Comparison of ENCODE assay signal across 8 cellular contexts in the genomic region with DNA sequence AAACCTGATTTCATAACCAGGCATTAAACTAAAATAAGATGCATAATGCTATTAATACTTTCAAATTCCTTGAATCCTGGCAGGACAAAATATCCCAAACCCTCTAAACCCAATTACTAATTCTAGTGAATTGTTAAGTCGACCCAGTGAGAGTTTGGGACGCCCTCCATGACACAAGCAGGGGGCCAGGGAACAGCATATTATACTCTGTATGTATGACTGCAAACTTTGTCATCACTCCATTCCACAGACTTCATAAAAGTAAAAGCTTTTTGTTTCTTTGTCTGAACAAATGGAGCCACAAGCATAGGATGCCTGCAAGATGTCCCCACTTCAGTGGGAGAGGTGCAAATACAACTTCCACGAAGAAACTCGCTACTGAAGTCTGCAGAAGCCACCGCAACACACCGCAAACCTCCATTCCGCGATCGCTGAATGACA. TPM values are rescaled to one million over a fixed set of nuclear protein-coding genes. Genes with fewer than 3 reads are reported as not detected.
A peak's percentile ranks its signal among the peaks of the same experiment; 100 is the strongest.
DNase-seq lines count a peak whose midpoint lies in the region; ATAC-seq and TF ChIP-seq lines count a peak whose summit lies in the region.

No MANE protein-coding gene starts in this region.

- peak overlapping the region; percentile 95 to 100 (median 99) for H3K27ac Mint-ChIP-seq in nephron

- DNase-seq in DND-41: peak; percentile 55
- no peak for DNase-seq in SJSA1 (ENCODE audit: low read depth in 1 of 2, low spot score in 2 of 2)
- DNase-seq in NCI-H524 (lab: John Stamatoyannopoulos, UW): no peak
- DNase-seq in activated gamma-delta T cell treated with Interleukin-2 at 50 U/mL for 16 hours: no peak

- TF ChIP-seq CTCF in DND-41 (IDR thresholded peaks at IDR 0.05; ENCODE audit: borderline replicate concordance, extremely low read depth, low read length, poor library complexity, severe bottlenecking) (no peak), nephron (IDR thresholded peaks at IDR 0.05; ENCODE audit: unreplicated experiment in 3 of 3) (no peak)

- H3K4me3 Mint-ChIP-seq in nephron: peak overlapping the region; percentile 94 to 98 (median 95)

- no peaks in the 10 kb centered on the region; the same call in 1 of the 2 replicates for H3K36me3 ChIP-seq in DND-41 (ENCODE audit: insufficient read depth, low read length)
- H3K36me3 ChIP-seq in SJSA1: peaks cover 10% of the 10 kb centered on the region

- H3K27me3 ChIP-seq in DND-41 (ENCODE audit: insufficient read depth, low read length, poor library complexity): no peaks in the 10 kb centered on the region
- no peaks in the 10 kb centered on the region for H3K27me3 ChIP-seq in SJSA1 (replicated peaks)

- peak overlapping the region; percentile 99 for H3K9ac ChIP-seq in DND-41 (ENCODE audit: low read depth, low read length)

- peak; percentile 2; the same call in 2 of the 3 replicates for ATAC-seq in DND-41 (ENCODE audit: insufficient read depth, low read depth)
- no peak for ATAC-seq in GM18858 (IDR thresholded peaks at IDR 0.05; ENCODE audit: unreplicated experiment)
- ATAC-seq in GM21515 (IDR thresholded peaks at IDR 0.05; ENCODE audit: unreplicated experiment): no peak

- H2AFZ ChIP-seq in DND-41 (ENCODE audit: low read depth, low read length): peak overlapping the region; percentile 80

- peaks cover 23% of the 10 kb centered on the region for H3K4me1 Mint-ChIP-seq in nephron

- H3K4me2 ChIP-seq in DND-41 (ENCODE audit: insufficient read depth, low read length): peak overlapping the region; percentile 87

- peak overlapping the region; percentile 82 for H3K27ac ChIP-seq in DND-41 (ENCODE audit: low read length)
- H3K27ac ChIP-seq in SJSA1: peak overlapping the region; percentile 99; the same call in 1 of the 2 replicates
- peak overlapping the region; percentile 70 for H3K27ac ChIP-seq in cingulate gyrus (ENCODE audit: low read depth, low read length)

- H3K27me3 Mint-ChIP-seq in nephron (ENCODE audit: low read depth): no peaks in the 10 kb centered on the region

- H4K20me1 ChIP-seq in DND-41 (ENCODE audit: insufficient read depth, low read length): peaks cover 11% of the 10 kb centered on the region; the same call in 1 of the 2 replicates

- H3K79me2 ChIP-seq in DND-41 (ENCODE audit: insufficient read depth, low read length): peaks cover 61% of the 10 kb centered on the region

- no peaks in the 10 kb centered on the region for H3K9me3 Mint-ChIP-seq in nephron

- H3K4me1 ChIP-seq in DND-41 (ENCODE audit: insufficient read depth, low read length) (peaks cover 35% of the 10 kb centered on the region), SJSA1 (replicated peaks) (peaks cover 17% of the 10 kb centered on the region)

- H3K4me3 ChIP-seq in DND-41 (ENCODE audit: low read depth in 1 of 2, low read length in 2 of 2) (peak overlapping the region; percentile 68 to 77), SJSA1 (peak overlapping the region; percentile 100)

- H3K36me3 Mint-ChIP-seq in nephron (ENCODE audit: low read depth): peaks cover 3% of the 10 kb centered on the region

- H3K9me3 ChIP-seq in DND-41 (ENCODE audit: insufficient read depth, low read length, severe bottlenecking) (no peaks in the 10 kb centered on the region), SJSA1 (replicated peaks) (no peaks in the 10 kb centered on the region)

RNA-seq across cellular contexts. Expression of a gene that starts 1.2 kb away (rescaled TPM):
- total RNA-seq in SJSA1 (2014; rRNA removed; shearing (Covaris generic)): 32.9 and 40.4 TPM in 2 replicates
